In genomic region chr7:26618458-26618857, GRCh38 we compare ENCODE assay signal across 19 cellular contexts.
"Had no signal": no experiment of that assay in that cellular context is flagged by ENCODE, and none has a peak within 500 bp of the region (broad histone marks: within the 10 kb centered on the region; RNA-seq: fewer than 3 reads in every experiment).

No MANE protein-coding gene starts in this region.

- H3K4me3 ChIP-seq: smooth muscle cell had no signal

- H3K4me2 ChIP-seq: smooth muscle cell had no signal

- H3K9me3 Mint-ChIP-seq: activated T-helper 17 cell treated with anti-CD3 and anti-CD28 coated beads, Interleukin-2, amount 50 U/mL, for 72 hours; dendritic cell treated with granulocyte-macrophage colony-stimulating factor and Interleukin-4, amounts not matched to agents 40 ng/mL and 50 ng/mL, for 4 days; effector memory CD8-positive, alpha-beta T cell; naive thymus-derived CD8-positive, alpha-beta T cell had no signal

- ATAC-seq: activated T-helper 17 cell treated with anti-CD3 and anti-CD28 coated beads, Interleukin-2, amount 50 U/mL, for 72 hours; effector memory CD8-positive, alpha-beta T cell; foreskin keratinocyte; left ventricle myocardium superior; naive thymus-derived CD8-positive, alpha-beta T cell; stimulated activated naive CD8-positive, alpha-beta T cell treated with anti-CD3 and anti-CD28 coated beads, Interleukin-15, Interleukin-2, amounts not matched to agents 100 U/mL and 50 U/mL, for 24 hours had no signal

- H3K4me1 Mint-ChIP-seq: activated T-helper 17 cell treated with anti-CD3 and anti-CD28 coated beads, Interleukin-2, amount 50 U/mL, for 72 hours; memory B cell had no signal

- H3K36me3 Mint-ChIP-seq: naive thymus-derived CD8-positive, alpha-beta T cell had no signal

- H3K27me3 ChIP-seq: brain microvascular endothelial cell, foreskin keratinocyte had no signal

- H3K27ac ChIP-seq: brain microvascular endothelial cell, foreskin keratinocyte, VCaP had no signal

- H3K27ac Mint-ChIP-seq: activated T-helper 17 cell treated with anti-CD3 and anti-CD28 coated beads, Interleukin-2, amount 50 U/mL, for 72 hours; dendritic cell treated with granulocyte-macrophage colony-stimulating factor and Interleukin-4, amounts not matched to agents 40 ng/mL and 50 ng/mL, for 4 days; effector memory CD8-positive, alpha-beta T cell; memory B cell; naive thymus-derived CD8-positive, alpha-beta T cell had no signal

- DNase-seq: activated CD4-positive, alpha-beta T cell treated with anti-CD3 and anti-CD28 coated beads, Interleukin-2, amount 50 U/mL, for 48 hours; activated naive CD4-positive, alpha-beta T cell treated with Interleukin-2 at 50 U/mL for 16 hours; anterior cingulate cortex; brain microvascular endothelial cell; cerebellar nuclear complex; effector memory CD8-positive, alpha-beta T cell; glutamatergic neuron; hypothalamus; left ventricle myocardium superior; naive thymus-derived CD8-positive, alpha-beta T cell; occipital lobe; stimulated activated naive CD8-positive, alpha-beta T cell treated with anti-CD3 and anti-CD28 coated beads, Interleukin-15, Interleukin-2, amounts not matched to agents 100 U/mL and 50 U/mL, for 24 hours; trophoblast cell had no signal

- H3K27me3 Mint-ChIP-seq: dendritic cell treated with granulocyte-macrophage colony-stimulating factor and Interleukin-4, amounts not matched to agents 40 ng/mL and 50 ng/mL, for 4 days; memory B cell had no signal

- H3K4me3 Mint-ChIP-seq: activated T-helper 17 cell treated with anti-CD3 and anti-CD28 coated beads, Interleukin-2, amount 50 U/mL, for 72 hours; dendritic cell treated with granulocyte-macrophage colony-stimulating factor and Interleukin-4, amounts not matched to agents 40 ng/mL and 50 ng/mL, for 4 days; effector memory CD8-positive, alpha-beta T cell; memory B cell; naive thymus-derived CD8-positive, alpha-beta T cell had no signal

- H3K36me3 ChIP-seq: brain microvascular endothelial cell had no signal
